Comparison of ENCODE assay signal across 9 cellular contexts in the genomic region with DNA sequence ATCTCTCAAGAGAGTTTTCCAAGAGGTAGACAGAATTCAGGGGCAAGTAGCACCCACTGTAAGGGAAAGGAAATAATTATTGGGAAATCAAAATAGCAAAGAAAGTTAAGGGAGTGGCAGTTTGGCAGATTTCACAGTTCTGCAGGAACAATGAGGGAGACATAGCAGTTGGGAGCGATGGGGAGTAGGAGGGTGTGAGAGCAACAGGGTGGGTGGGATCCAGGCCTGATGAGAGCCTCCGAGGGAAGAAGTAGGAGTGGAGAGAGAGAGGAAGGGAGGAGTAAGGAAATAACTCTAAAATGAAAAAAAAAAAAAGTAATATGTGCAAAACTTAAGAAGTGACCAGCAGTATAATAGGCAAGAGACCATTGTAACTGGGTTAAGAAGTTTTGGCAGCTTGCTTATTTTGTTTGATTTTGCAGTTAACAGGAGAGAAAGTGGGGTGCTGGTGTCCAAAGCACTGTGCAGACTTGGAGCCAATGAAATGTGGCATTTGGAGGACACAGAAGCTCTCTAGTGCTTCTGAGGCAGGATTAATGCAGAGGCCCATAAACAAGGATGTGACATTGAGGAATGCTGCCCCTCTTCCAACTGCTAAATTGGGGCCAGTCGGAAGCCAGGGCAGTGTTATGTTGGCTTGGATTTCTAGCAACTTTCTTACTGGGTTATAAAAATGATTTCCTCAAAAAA. TPM values are rescaled to one million over a fixed set of nuclear protein-coding genes. Genes with fewer than 3 reads are reported as not detected.
DNase-seq lines count a peak whose midpoint lies in the region; TF ChIP-seq lines count a peak whose summit lies in the region.
"Had no signal": no experiment of that assay in that cellular context is flagged by ENCODE, and none has a peak within 500 bp of the region (broad histone marks: within the 10 kb centered on the region; RNA-seq: fewer than 3 reads in every experiment).

No MANE protein-coding gene starts in this region.

- peak overlapping the region; percentile 28; the same call in 1 of the 2 replicates for H3K9ac ChIP-seq in OCI-LY3 (ENCODE audit: low read length)
- H3K9ac ChIP-seq in trophoblast cell (ENCODE audit: low read length): no peak overlapping the region

- WGBS in trophoblast cell (ENCODE audit: extremely low coverage, insufficient coverage, insufficient read length): no CpG with 5 or more reads among the region's 3 CpGs

- H3K4me2 ChIP-seq in OCI-LY3 (ENCODE audit: low read length) (peak overlapping the region; percentile 92), trophoblast cell (ENCODE audit: low read length) (no peak overlapping the region)

- H4K91ac ChIP-seq in trophoblast cell (ENCODE audit: low read depth, low read length): no peak overlapping the region

- no peak overlapping the region for H4K12ac ChIP-seq in trophoblast cell (ENCODE audit: low read depth, low read length)

- no peak overlapping the region for H3K18ac ChIP-seq in trophoblast cell (ENCODE audit: low read length)

- DNase-seq in EH (ENCODE audit: low read depth) (peak; percentile 15), trophoblast cell (no peak), ureter (ENCODE audit: low spot score) (no peak), HuH-7 (ENCODE audit: low spot score) (no peak), dermis blood vessel endothelial cell (no peak), SIG-M5 treated with dmso at 0.1 percent for 504 hours (lab: John Stamatoyannopoulos, UW; ENCODE audit: unreplicated experiment) (no peak)
- DNase-seq in effector memory CD4-positive, alpha-beta T cell: no peak
- DNase-seq: stimulated activated naive CD4-positive, alpha-beta T cell had no signal

- TF ChIP-seq CTCF in OCI-LY3 (IDR thresholded peaks at IDR 0.05; ENCODE audit: low read depth, low read length): no peak

- H3K14ac ChIP-seq in trophoblast cell (ENCODE audit: low read length): no peak overlapping the region

- no peak overlapping the region for H2AK5ac ChIP-seq in trophoblast cell (ENCODE audit: low read length)

- H3K4ac ChIP-seq in trophoblast cell (ENCODE audit: low read depth, low read length): peak overlapping the region; percentile 42

- no peak overlapping the region for H2AFZ ChIP-seq in OCI-LY3 (ENCODE audit: low read depth, low read length)
- no peak overlapping the region for H2AFZ ChIP-seq in trophoblast cell (ENCODE audit: insufficient read depth, low read length, poor library complexity)

- no peaks in the 10 kb centered on the region for H3K9me3 ChIP-seq in OCI-LY3 (ENCODE audit: insufficient read depth, low read length)
- no peaks in the 10 kb centered on the region for H3K9me3 ChIP-seq in effector memory CD4-positive, alpha-beta T cell (ENCODE audit: control insufficient read depth, low read length)
- H3K9me3 ChIP-seq in trophoblast cell (ENCODE audit: insufficient read depth, low read depth, low read length): peaks cover 6% of the 10 kb centered on the region

- H3K27me3 ChIP-seq in OCI-LY3 (ENCODE audit: low read depth, low read length) (no peaks in the 10 kb centered on the region), trophoblast cell (ENCODE audit: insufficient read depth, low read length) (no peaks in the 10 kb centered on the region)
- H3K27me3 ChIP-seq in effector memory CD4-positive, alpha-beta T cell (replicated peaks; ENCODE audit: control insufficient read depth, insufficient read depth, low read length, poor library complexity, severe bottlenecking): no peaks in the 10 kb centered on the region

- no peak overlapping the region for H4K8ac ChIP-seq in trophoblast cell (ENCODE audit: low read depth, low read length)

- no peak overlapping the region for H2BK120ac ChIP-seq in trophoblast cell (ENCODE audit: insufficient read depth, low read length, poor library complexity)

- H2BK5ac ChIP-seq in trophoblast cell (ENCODE audit: low read depth, low read length, poor library complexity): no peak overlapping the region

- no peak overlapping the region for H3K23ac ChIP-seq in trophoblast cell (ENCODE audit: low read length)

- H3K79me2 ChIP-seq in OCI-LY3 (ENCODE audit: low read length) (peaks cover 99% of the 10 kb centered on the region), trophoblast cell (ENCODE audit: control insufficient read depth, insufficient read depth, low read length, poor library complexity) (peaks cover 5% of the 10 kb centered on the region)

- peaks cover 92% of the 10 kb centered on the region for H4K20me1 ChIP-seq in OCI-LY3 (ENCODE audit: insufficient read depth, low read length)

- peaks cover 88% of the 10 kb centered on the region for H3K4me1 ChIP-seq in OCI-LY3 (ENCODE audit: low read length)
- peaks cover 69% of the 10 kb centered on the region for H3K4me1 ChIP-seq in effector memory CD4-positive, alpha-beta T cell (ENCODE audit: control insufficient read depth, insufficient read depth, low read length, poor library complexity, severe bottlenecking)
- H3K4me1 ChIP-seq in trophoblast cell (ENCODE audit: control insufficient read depth in 1 of 2, insufficient read depth in 2 of 2, low read length in 2 of 2): peaks cover 8 to 12% of the 10 kb centered on the region in 2 experiments

- H3K27ac ChIP-seq in OCI-LY3 (ENCODE audit: low read length): peak overlapping the region; percentile 96
- peak overlapping the region; percentile 73 for H3K27ac ChIP-seq in effector memory CD4-positive, alpha-beta T cell (ENCODE audit: insufficient read depth, low read length, poor library complexity, severe bottlenecking)
- no peak overlapping the region for H3K27ac ChIP-seq in trophoblast cell (ENCODE audit: low read depth, low read length)

- peaks cover 38% of the 10 kb centered on the region for H3K36me3 ChIP-seq in OCI-LY3 (replicated peaks; ENCODE audit: low read depth, low read length)
- peaks cover 9% of the 10 kb centered on the region for H3K36me3 ChIP-seq in effector memory CD4-positive, alpha-beta T cell (ENCODE audit: control insufficient read depth, insufficient read depth, low read length)
- peaks cover 0 to 8% of the 10 kb centered on the region in 2 experiments for H3K36me3 ChIP-seq in trophoblast cell (ENCODE audit: control insufficient read depth in 1 of 2, insufficient read depth in 2 of 2, low read length in 2 of 2)

- H3K4me3 ChIP-seq in OCI-LY3 (ENCODE audit: low read length) (peak overlapping the region; percentile 40; the same call in 1 of the 2 replicates), trophoblast cell (ENCODE audit: low read depth, low read length) (no peak overlapping the region)
- no peak overlapping the region for H3K4me3 ChIP-seq in effector memory CD4-positive, alpha-beta T cell (ENCODE audit: insufficient read depth, low read depth, low read length, poor library complexity, severe bottlenecking)

- no peak overlapping the region for H2BK12ac ChIP-seq in trophoblast cell (ENCODE audit: low read length)

- peaks cover 4% of the 10 kb centered on the region for H3K79me1 ChIP-seq in trophoblast cell (ENCODE audit: low read length)

RNA-seq across cellular contexts. Expression of a gene that starts 10.2 kb away (rescaled TPM):
- 58.8 and 59.8 TPM in 2 replicates for polyA plus RNA-seq in trophoblast cell (2013)
- total RNA-seq in ureter (25.3 TPM), dermis blood vessel endothelial cell (13.6 and 15.9 TPM in 2 replicates)
